ENCODE assay signal across 8 cellular contexts in genomic region chr3:186259612-186260383, GRCh38.
DNase-seq lines count a peak whose midpoint lies in the region; ATAC-seq and TF ChIP-seq lines count a peak whose summit lies in the region.

No MANE protein-coding gene starts in this region.

- H3K27me3 ChIP-seq in heart left ventricle: no peaks in the 10 kb centered on the region

- no peak for TF ChIP-seq POLR2A in heart left ventricle (IDR thresholded peaks at IDR 0.05)

- no peaks in the 10 kb centered on the region for H3K9me3 Mint-ChIP-seq in activated naive CD4-positive, alpha-beta T cell treated with anti-CD3 and anti-CD28 coated beads, Interleukin-2, amount 50 U/mL, for 72 hours

- DNase-seq in DMS 273 treated with DMSO at 0.1 percent for 48 hours (lab: John Stamatoyannopoulos, UW) (peak; percentile 25), Kasumi-1 (lab: John Stamatoyannopoulos, UW) (peak; percentile 48 to 58), SKM-1 treated with dmso at 0.1 percent for 144 hours (lab: John Stamatoyannopoulos, UW; ENCODE audit: unreplicated experiment) (peak; percentile 28), heart left ventricle (peak; percentile 44 to 82 (median 54)), putamen (ENCODE audit: low spot score) (peak; percentile 17)
- DNase-seq in activated naive CD4-positive, alpha-beta T cell treated with anti-CD3 and anti-CD28 coated beads, Interleukin-2, amount 50 U/mL, for 72 hours (ENCODE audit: low spot score in 2 of 2): peak; percentile 70 to 81

- H3K4me1 ChIP-seq in heart left ventricle: peaks cover 0 to 8% (median 0%) of the 10 kb centered on the region in 12 donors

- intact Hi-C loops in heart left ventricle (cut with DNase I): loop anchor here (1.0 to 5.0 kb wide), 8 partner anchors 228 to 283 kb away; partner anchors contain the start of gene CRYGS (in 3 of the 10)

- no peak overlapping the region for H3K4me3 ChIP-seq in heart left ventricle

- ATAC-seq in GM21515 (IDR thresholded peaks at IDR 0.05; ENCODE audit: unreplicated experiment) (peak; percentile 61), heart left ventricle (peak; percentile 77 to 93 (median 92)), GM21737 (IDR thresholded peaks at IDR 0.05; ENCODE audit: unreplicated experiment) (no peak)
- peak; percentile 88 to 95 for ATAC-seq in activated naive CD4-positive, alpha-beta T cell treated with anti-CD3 and anti-CD28 coated beads, Interleukin-2, amount 50 U/mL, for 72 hours

- WGBS in heart left ventricle, 4 donors: 22 to 47% (median 24%) methylated on average over 9 to 15 of the region's 15 CpGs

- peaks cover 0 to 7% of the 10 kb centered on the region in 2 donors for H3K36me3 Mint-ChIP-seq in activated naive CD4-positive, alpha-beta T cell treated with anti-CD3 and anti-CD28 coated beads, Interleukin-2, amount 50 U/mL, for 72 hours

- H3K27ac ChIP-seq in heart left ventricle: no peak overlapping the region

- peak overlapping the region in 1 of 2 donors; percentile 72 for H3K27ac Mint-ChIP-seq in activated naive CD4-positive, alpha-beta T cell treated with anti-CD3 and anti-CD28 coated beads, Interleukin-2, amount 50 U/mL, for 72 hours

- peaks cover 0 to 60% (median 0%) of the 10 kb centered on the region in 9 donors for H3K36me3 ChIP-seq in heart left ventricle

- H3K9me3 ChIP-seq in heart left ventricle: no peaks in the 10 kb centered on the region

- TF ChIP-seq CTCF in heart left ventricle (IDR thresholded peaks at IDR 0.05): peak; percentile 66 to 87 (median 80)

Comparison
In these comparisons a context has a peak if more than half of its experiments do, and no peak if none do; other contexts are left out.
1. DNase-seq: peak in every context shown above with its lines; median percentile 76 in activated naive CD4-positive, alpha-beta T cell treated with anti-CD3 and anti-CD28 coated beads, Interleukin-2, amount 50 U/mL, for 72 hours; 54 in heart left ventricle; 53 in Kasumi-1; 28 in SKM-1 treated with dmso at 0.1 percent for 144 hours; 25 in DMS 273 treated with DMSO at 0.1 percent for 48 hours; 17 in putamen.